In the genomic region with DNA sequence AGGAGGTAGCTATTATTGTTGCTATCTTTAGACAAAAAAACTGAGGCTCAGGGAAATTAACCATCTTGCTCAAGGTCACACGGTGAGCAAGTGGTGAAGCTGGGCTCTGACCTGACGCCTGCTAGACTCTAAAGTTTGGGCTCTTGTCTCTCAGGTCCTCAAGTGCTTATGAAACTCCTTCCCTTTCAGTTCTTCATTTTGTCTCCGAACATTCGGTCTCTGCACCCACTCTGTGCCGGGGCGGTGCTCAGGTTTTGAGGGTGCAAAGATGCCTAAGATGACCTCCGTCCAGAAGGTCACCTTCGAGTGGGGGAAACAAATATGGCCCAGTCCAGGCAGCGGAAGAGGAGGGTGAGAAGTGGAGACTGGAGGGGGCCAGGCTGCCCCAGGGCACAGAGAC, we compare ENCODE assay signal across 16 cellular contexts. TPM values are rescaled to one million over a fixed set of nuclear protein-coding genes. Genes with fewer than 3 reads are reported as not detected.
DNase-seq lines count a peak whose midpoint lies in the region; ATAC-seq, FAIRE-seq and TF ChIP-seq lines count a peak whose summit lies in the region.
"Had no signal": no experiment of that assay in that cellular context is flagged by ENCODE, and none has a peak within 500 bp of the region (broad histone marks: within the 10 kb centered on the region; RNA-seq: fewer than 3 reads in every experiment).

No MANE protein-coding gene starts in this region.

- ATAC-seq in GM18511 (IDR thresholded peaks at IDR 0.05; ENCODE audit: unreplicated experiment) (peak; percentile 89), GM21515 (IDR thresholded peaks at IDR 0.05; ENCODE audit: unreplicated experiment) (peak; percentile 86), HG03135 (IDR thresholded peaks at IDR 0.05; ENCODE audit: unreplicated experiment) (peak; percentile 69), K562 (no peak), GM18517 (IDR thresholded peaks at IDR 0.05; ENCODE audit: unreplicated experiment) (no peak)
- ATAC-seq: psoas muscle; stimulated activated naive CD8-positive, alpha-beta T cell treated with anti-CD3 and anti-CD28 coated beads, Interleukin-15, Interleukin-2, amounts not matched to agents 100 U/mL and 50 U/mL, for 24 hours had no signal

- TF ChIP-seq EP300 in K562 (IDR thresholded peaks at IDR 0.05; ENCODE audit: low read length), result no peak

- H4K20me1 ChIP-seq in K562 (replicated peaks; ENCODE audit: control insufficient read depth, insufficient read depth, low read length), result 0 out of 2 replicates have a peak, but pooled peaks cover 9% of the 10 kb centered on the region
- H4K20me1 ChIP-seq: BLaER1 had no signal

- H3K9me3 Mint-ChIP-seq in activated CD4-positive, alpha-beta memory T cell treated with anti-CD3 and anti-CD28 coated beads for 36 hours, result no peaks in the 10 kb centered on the region
- H3K9me3 Mint-ChIP-seq in type B pancreatic cell, result no peaks in the 10 kb centered on the region

- H3K27me3 ChIP-seq in K562 (ENCODE audit: control insufficient read depth in 2 of 2, insufficient read depth in 2 of 2, low read length in 2 of 2), result peaks cover 39 to 59% of the 10 kb centered on the region in 2 experiments

- peaks cover 25% of the 10 kb centered on the region for H3K27me3 Mint-ChIP-seq in activated CD4-positive, alpha-beta memory T cell treated with anti-CD3 and anti-CD28 coated beads for 36 hours
- H3K27me3 Mint-ChIP-seq in type B pancreatic cell, result peaks cover 16% of the 10 kb centered on the region

- H3K4me2 ChIP-seq in K562 (ENCODE audit: insufficient read depth, low read length), result no peak overlapping the region
- H3K4me2 ChIP-seq: BLaER1 had no signal

- peaks cover 4 to 9% of the 10 kb centered on the region in 2 experiments; a peak in 4 of 5 replicates for H3K4me1 ChIP-seq in K562 (replicated peaks in 1 of 2; ENCODE audit: control insufficient read depth in 2 of 2, insufficient read depth in 2 of 2, low read length in 2 of 2)
- H3K4me1 ChIP-seq: BLaER1, psoas muscle had no signal

- no peak for TF ChIP-seq RAD21 in K562 (CRISPR knock-in tag; conservative IDR thresholded peaks at IDR 0.05 in 1 of 2, IDR thresholded peaks at IDR 0.05 in 1 of 2)

- TF ChIP-seq POLR2A in K562 (conservative IDR thresholded peaks at IDR 0.05), result no peak

- intact Hi-C loops in K562 (cut with micrococcal nuclease), result no loop called here
- intact Hi-C loops in activated CD4-positive, alpha-beta memory T cell treated with anti-CD3 and anti-CD28 coated beads for 36 hours (cut with micrococcal nuclease), result no loop called here

- H3K36me3 Mint-ChIP-seq in activated CD4-positive, alpha-beta memory T cell treated with anti-CD3 and anti-CD28 coated beads for 36 hours, result no peaks in the 10 kb centered on the region
- no peaks in the 10 kb centered on the region for H3K36me3 Mint-ChIP-seq in type B pancreatic cell

- FAIRE-seq in K562 (lab: Jason Lieb, UNC), result peak; percentile 42

- POLR2A ChIA-PET in K562 (lab: Yijun Ruan, JAX), result interaction anchor here (0.7 to 3.0 kb wide), 4 partner anchors 9 to 52 kb away, joined by 3 to 9 read pairs (median 6); no protein-coding TSS in a partner anchor
- POLR2A ChIA-PET in activated CD4-positive, alpha-beta memory T cell treated with anti-CD3 and anti-CD28 coated beads for 36 hours (lab: Charles Lee), result no interaction called here

- H3K79me2 ChIP-seq in K562 (ENCODE audit: control insufficient read depth, insufficient read depth, low read length), result no peaks in the 10 kb centered on the region

- H3K4me1 Mint-ChIP-seq in activated CD4-positive, alpha-beta memory T cell treated with anti-CD3 and anti-CD28 coated beads for 36 hours (ENCODE audit: low read depth), result no peaks in the 10 kb centered on the region
- no peaks in the 10 kb centered on the region for H3K4me1 Mint-ChIP-seq in type B pancreatic cell (ENCODE audit: unreplicated experiment)

- no peak overlapping the region for H3K9ac ChIP-seq in K562 (ENCODE audit: insufficient read depth in 1 of 2, low read depth in 2 of 2, low read length in 2 of 2)
- H3K9ac ChIP-seq: BLaER1 had no signal

- no TSS peak for BruUV-seq in K562 (replicated peaks; lab: Mats Ljungman, UMichigan)

- H3K4me3 Mint-ChIP-seq in activated CD4-positive, alpha-beta memory T cell treated with anti-CD3 and anti-CD28 coated beads for 36 hours, result no peak overlapping the region
- H3K4me3 Mint-ChIP-seq in type B pancreatic cell, result no peak overlapping the region

- no peaks in the 10 kb centered on the region for H3K36me3 ChIP-seq in K562 (ENCODE audit: control insufficient read depth, insufficient read depth, low read length)
- H3K36me3 ChIP-seq: BLaER1 had no signal

- no peak overlapping the region for H3K4me3 ChIP-seq in K562
- H3K4me3 ChIP-seq: BLaER1, psoas muscle had no signal

- 5% methylated on average over 9 of the region's 9 CpGs for WGBS in K562 (ENCODE audit: insufficient coverage, low coverage, missing lambda C conversion rate)

- TF ChIP-seq CTCF in K562 (IDR thresholded peaks at IDR 0.05 in 2 of 3, conservative IDR thresholded peaks at IDR 0.05 in 1 of 3; ENCODE audit: insufficient read depth in 2 of 3, low read depth in 1 of 3, low read length in 3 of 3), result no peak
- TF ChIP-seq CTCF in type B pancreatic cell (conservative IDR thresholded peaks at IDR 0.05), result no peak

- H3K9me3 ChIP-seq in K562 (replicated peaks; ENCODE audit: control insufficient read depth, insufficient read depth, low read depth, low read length), result no peaks in the 10 kb centered on the region
- H3K9me3 ChIP-seq: BLaER1, psoas muscle had no signal

- DNase-seq in K562 (ENCODE audit: extremely low read depth in 1 of 4, low spot score in 3 of 4), result no peak
- DNase-seq in activated CD4-positive, alpha-beta memory T cell treated with anti-CD3 and anti-CD28 coated beads for 36 hours, result no peak
- DNase-seq in type B pancreatic cell (ENCODE audit: extremely low spot score, unreplicated experiment), result no peak
- no peak for DNase-seq in hippocampal formation (lab: John Stamatoyannopoulos, UW)
- DNase-seq: activated CD8-positive, alpha-beta memory T cell treated with anti-CD3 and anti-CD28 coated beads, Interleukin-2, amount 50 U/mL, for 48 hours; dermis blood vessel endothelial cell; midbrain; NCI-H446 treated with DMSO at 0.1 percent for 48 hours; stimulated activated CD4-positive, alpha-beta T cell treated with anti-CD3 and anti-CD28 coated beads, Interleukin-1b, Interleukin-23, amount 100 ng/mL, for 48 hours; stimulated activated naive CD8-positive, alpha-beta T cell treated with anti-CD3 and anti-CD28 coated beads, Interleukin-15, Interleukin-2, amounts not matched to agents 100 U/mL and 50 U/mL, for 24 hours had no signal

- in situ Hi-C loops in K562 (cut with MboI), result no loop called here

- no peak overlapping the region for H2AFZ ChIP-seq in K562 (ENCODE audit: low read depth, low read length)

- no peak overlapping the region for H3K27ac ChIP-seq in K562 (ENCODE audit: extremely low read depth, low read depth, low read length)
- H3K27ac ChIP-seq: BLaER1, psoas muscle had no signal

- no peak overlapping the region for H3K27ac Mint-ChIP-seq in activated CD4-positive, alpha-beta memory T cell treated with anti-CD3 and anti-CD28 coated beads for 36 hours
- no peak overlapping the region for H3K27ac Mint-ChIP-seq in type B pancreatic cell

- no peaks in the 10 kb centered on the region for H3K9me1 ChIP-seq in K562 (ENCODE audit: control insufficient read depth, insufficient read depth, low read length)

- CTCF ChIA-PET in K562 (lab: Yijun Ruan, JAX; ENCODE audit: low intra/inter-chr PET ratio), result no interaction called here
- CTCF ChIA-PET in activated CD4-positive, alpha-beta memory T cell treated with anti-CD3 and anti-CD28 coated beads for 36 hours (lab: Charles Lee), result interaction anchor here (0.5 to 1.1 kb wide), 3 partner anchors 23 to 556 kb away, joined by 3 to 4 read pairs (median 3); no protein-coding TSS in a partner anchor

RNA-seq across cellular contexts. Expression of a gene that starts 16.0 kb away (rescaled TPM):
- total RNA-seq in K562 (2011; cell fraction: chromatin; rRNA removed; ENCODE audit: low replicate concordance), result 0.09 TPM in 1 of 2 replicates, not detected in the other
- total RNA-seq in K562 (2011; cell fraction: nucleolus; rRNA removed), result not detected in 2 replicates
- total RNA-seq in K562 (2011; cell fraction: nucleoplasm; rRNA removed), result not detected in 2 replicates
- total RNA-seq in K562 (2014; rRNA removed) (not detected in 2 replicates), K562 (2014; rRNA removed; fragmentation: Illumina TruSeq; extraction: Trizol) (not detected in 2 replicates), K562 (2015; rRNA removed; fragmentation: Illumina TruSeq; extraction: Trizol) (not detected in 2 replicates), K562 (2021) (0.09 TPM in 1 of 2 replicates, not detected in the other), type B pancreatic cell (ENCODE audit: low replicate concordance) (7.7 and 39.8 TPM in 2 replicates)
- polyA plus RNA-seq in K562 (2011; rRNA removed) (not detected in 2 replicates), K562 (2014; fragmentation: Illumina TruSeq; extraction: Trizol) (not detected in 2 replicates), K562 (2014; fragmentation: Nextera tagmentation; extraction: Ambion mirVana) (not detected), K562 (2014; rRNA removed) (not detected in 2 replicates)
- polyA plus RNA-seq in K562 (2011; cell fraction: cytosol; rRNA removed), result not detected in 2 replicates
- not detected in 2 replicates for polyA plus RNA-seq in K562 (2011; cell fraction: nucleus; rRNA removed)
- not detected in 2 replicates for polyA plus RNA-seq in K562 (2012)
- polyA minus RNA-seq in K562 (2011; rRNA and poly(A)+ RNA removed), result not detected in 2 replicates
- polyA minus RNA-seq in K562 (2011; cell fraction: cytosol; rRNA and poly(A)+ RNA removed), result not detected in 2 replicates
- polyA minus RNA-seq in K562 (2011; cell fraction: nucleus; rRNA and poly(A)+ RNA removed), result not detected in 2 replicates
- not detected for total RNA-seq in activated CD4-positive, alpha-beta memory T cell treated with anti-CD3 and anti-CD28 coated beads for 36 hours
- total RNA-seq: dermis blood vessel endothelial cell, psoas muscle had no signal

RNA-seq across cellular contexts. Expression of a gene that starts 22.1 kb away (rescaled TPM):
- 16.4 and 48.0 TPM in 2 replicates for total RNA-seq in K562 (2011; cell fraction: chromatin; rRNA removed; ENCODE audit: low replicate concordance)
- 43.4 and 48.4 TPM in 2 replicates for total RNA-seq in K562 (2011; cell fraction: nucleolus; rRNA removed)
- total RNA-seq in K562 (2011; cell fraction: nucleoplasm; rRNA removed), result 26.7 and 28.3 TPM in 2 replicates
- 13.0 and 17.0 TPM in 2 replicates for total RNA-seq in K562 (2014; rRNA removed)
- 3.1 and 3.5 TPM in 2 replicates for total RNA-seq in K562 (2014; rRNA removed; fragmentation: Illumina TruSeq; extraction: Trizol)
- 8.7 and 8.9 TPM in 2 replicates for total RNA-seq in K562 (2015; rRNA removed; fragmentation: Illumina TruSeq; extraction: Trizol)
- 23.2 and 24.2 TPM in 2 replicates for total RNA-seq in K562 (2021)
- 5.1 and 7.7 TPM in 2 replicates for polyA plus RNA-seq in K562 (2011; rRNA removed)
- 6.5 and 20.1 TPM in 2 replicates for polyA plus RNA-seq in K562 (2011; cell fraction: cytosol; rRNA removed)
- polyA plus RNA-seq in K562 (2011; cell fraction: nucleus; rRNA removed), result 17.1 and 27.9 TPM in 2 replicates
- polyA plus RNA-seq in K562 (2012), result 10.8 and 15.8 TPM in 2 replicates
- polyA plus RNA-seq in K562 (2014; fragmentation: Illumina TruSeq; extraction: Trizol), result 4.6 and 9.1 TPM in 2 replicates
- under 1 TPM; 0.51 to 0.63 TPM for polyA plus RNA-seq in K562 (2014; fragmentation: Nextera tagmentation; extraction: Ambion mirVana)
- 11.3 and 11.7 TPM in 2 replicates for polyA plus RNA-seq in K562 (2014; rRNA removed)
- polyA minus RNA-seq in K562 (2011; rRNA and poly(A)+ RNA removed), result 8.3 and 9.2 TPM in 2 replicates
- 14.6 and 14.8 TPM in 2 replicates for polyA minus RNA-seq in K562 (2011; cell fraction: cytosol; rRNA and poly(A)+ RNA removed)
- 17.5 and 18.7 TPM in 2 replicates for polyA minus RNA-seq in K562 (2011; cell fraction: nucleus; rRNA and poly(A)+ RNA removed)
- total RNA-seq in activated CD4-positive, alpha-beta memory T cell treated with anti-CD3 and anti-CD28 coated beads for 36 hours, result 10 to 100 TPM; 13.6 to 14.5 TPM
- total RNA-seq in type B pancreatic cell (ENCODE audit: low replicate concordance), result 16.6 and 38.9 TPM in 2 replicates

RNA-seq across cellular contexts. Expression of a gene that starts 30.9 kb away (rescaled TPM):
- 0.16 TPM in 1 of 2 replicates, not detected in the other for total RNA-seq in K562 (2011; cell fraction: chromatin; rRNA removed; ENCODE audit: low replicate concordance)
- not detected in 2 replicates for total RNA-seq in K562 (2011; cell fraction: nucleolus; rRNA removed)
- total RNA-seq in K562 (2011; cell fraction: nucleoplasm; rRNA removed), result not detected in 2 replicates
- total RNA-seq in K562 (2014; rRNA removed), result not detected in 2 replicates
- total RNA-seq in K562 (2014; rRNA removed; fragmentation: Illumina TruSeq; extraction: Trizol), result not detected in 2 replicates
- total RNA-seq in K562 (2015; rRNA removed; fragmentation: Illumina TruSeq; extraction: Trizol), result not detected in 2 replicates
- total RNA-seq in K562 (2021), result not detected in 2 replicates
- not detected in 2 replicates for polyA plus RNA-seq in K562 (2011; rRNA removed)
- polyA plus RNA-seq in K562 (2011; cell fraction: cytosol; rRNA removed), result not detected in 2 replicates
- 0.10 TPM in 1 of 2 replicates, not detected in the other for polyA plus RNA-seq in K562 (2011; cell fraction: nucleus; rRNA removed)
- 0.24 and 0.35 TPM in 2 replicates for polyA plus RNA-seq in K562 (2012)
- polyA plus RNA-seq in K562 (2014; fragmentation: Illumina TruSeq; extraction: Trizol), result not detected in 2 replicates
- under 1 TPM; 0.03 TPM for polyA plus RNA-seq in K562 (2014; fragmentation: Nextera tagmentation; extraction: Ambion mirVana)
- polyA plus RNA-seq in K562 (2014; rRNA removed), result not detected in 2 replicates
- polyA minus RNA-seq in K562 (2011; rRNA and poly(A)+ RNA removed), result not detected in 2 replicates
- polyA minus RNA-seq in K562 (2011; cell fraction: cytosol; rRNA and poly(A)+ RNA removed), result not detected in 2 replicates
- polyA minus RNA-seq in K562 (2011; cell fraction: nucleus; rRNA and poly(A)+ RNA removed), result not detected in 2 replicates
- 1 to 10 TPM; 2.0 to 2.7 TPM for total RNA-seq in activated CD4-positive, alpha-beta memory T cell treated with anti-CD3 and anti-CD28 coated beads for 36 hours
- total RNA-seq in type B pancreatic cell (ENCODE audit: low replicate concordance), result 0.76 and 4.2 TPM in 2 replicates
- total RNA-seq: psoas muscle had no signal

RNA-seq across cellular contexts. Expression of a gene that starts 55.1 kb away (rescaled TPM):
- 145 and 300 TPM in 2 replicates for total RNA-seq in K562 (2011; cell fraction: chromatin; rRNA removed; ENCODE audit: low replicate concordance)
- 227 and 257 TPM in 2 replicates for total RNA-seq in K562 (2011; cell fraction: nucleolus; rRNA removed)
- 176 and 204 TPM in 2 replicates for total RNA-seq in K562 (2011; cell fraction: nucleoplasm; rRNA removed)
- total RNA-seq in K562 (2014; rRNA removed) (1,045 and 1,321 TPM in 2 replicates), K562 (2014; rRNA removed; fragmentation: Illumina TruSeq; extraction: Trizol) (570 and 664 TPM in 2 replicates), K562 (2015; rRNA removed; fragmentation: Illumina TruSeq; extraction: Trizol) (851 and 860 TPM in 2 replicates), K562 (2021) (891 and 919 TPM in 2 replicates), type B pancreatic cell (ENCODE audit: low replicate concordance) (947 and 981 TPM in 2 replicates)
- polyA plus RNA-seq in K562 (2011; rRNA removed) (632 and 770 TPM in 2 replicates), K562 (2014; fragmentation: Illumina TruSeq; extraction: Trizol) (1,101 and 1,325 TPM in 2 replicates), K562 (2014; fragmentation: Nextera tagmentation; extraction: Ambion mirVana) (100 to 1,000 TPM; 105 to 222 TPM), K562 (2014; rRNA removed) (859 and 956 TPM in 2 replicates)
- polyA plus RNA-seq in K562 (2011; cell fraction: cytosol; rRNA removed), result 894 and 1,220 TPM in 2 replicates
- polyA plus RNA-seq in K562 (2011; cell fraction: nucleus; rRNA removed), result 307 TPM in 2 replicates
- polyA plus RNA-seq in K562 (2012), result 903 and 977 TPM in 2 replicates
- 971 and 1,022 TPM in 2 replicates for polyA minus RNA-seq in K562 (2011; rRNA and poly(A)+ RNA removed)
- polyA minus RNA-seq in K562 (2011; cell fraction: cytosol; rRNA and poly(A)+ RNA removed), result 560 and 642 TPM in 2 replicates
- 107 and 193 TPM in 2 replicates for polyA minus RNA-seq in K562 (2011; cell fraction: nucleus; rRNA and poly(A)+ RNA removed)
- total RNA-seq in activated CD4-positive, alpha-beta memory T cell treated with anti-CD3 and anti-CD28 coated beads for 36 hours, result 1,000 to 10,000 TPM; 1,166 to 1,191 TPM

RNA-seq across cellular contexts. Expression of a gene that starts 57.4 kb away (rescaled TPM):
- total RNA-seq in K562 (2011; cell fraction: chromatin; rRNA removed; ENCODE audit: low replicate concordance), result 139 and 354 TPM in 2 replicates
- total RNA-seq in K562 (2011; cell fraction: nucleolus; rRNA removed), result 277 and 282 TPM in 2 replicates
- 171 and 194 TPM in 2 replicates for total RNA-seq in K562 (2011; cell fraction: nucleoplasm; rRNA removed)
- total RNA-seq in K562 (2014; rRNA removed), result 79.4 and 95.8 TPM in 2 replicates
- total RNA-seq in K562 (2014; rRNA removed; fragmentation: Illumina TruSeq; extraction: Trizol), result 23.0 and 33.5 TPM in 2 replicates
- 53.5 and 55.8 TPM in 2 replicates for total RNA-seq in K562 (2015; rRNA removed; fragmentation: Illumina TruSeq; extraction: Trizol)
- total RNA-seq in K562 (2021), result 81.5 and 91.8 TPM in 2 replicates
- 51.8 and 69.9 TPM in 2 replicates for polyA plus RNA-seq in K562 (2011; rRNA removed)
- 33.2 and 41.5 TPM in 2 replicates for polyA plus RNA-seq in K562 (2011; cell fraction: cytosol; rRNA removed)
- polyA plus RNA-seq in K562 (2011; cell fraction: nucleus; rRNA removed), result 678 and 750 TPM in 2 replicates
- polyA plus RNA-seq in K562 (2012), result 97.9 and 190 TPM in 2 replicates
- 53.7 and 62.8 TPM in 2 replicates for polyA plus RNA-seq in K562 (2014; fragmentation: Illumina TruSeq; extraction: Trizol)
- 10 to 100 TPM; 13.4 to 16.1 TPM for polyA plus RNA-seq in K562 (2014; fragmentation: Nextera tagmentation; extraction: Ambion mirVana)
- polyA plus RNA-seq in K562 (2014; rRNA removed), result 103 and 118 TPM in 2 replicates
- 11.8 and 17.2 TPM in 2 replicates for polyA minus RNA-seq in K562 (2011; rRNA and poly(A)+ RNA removed)
- polyA minus RNA-seq in K562 (2011; cell fraction: cytosol; rRNA and poly(A)+ RNA removed), result 19.5 and 23.5 TPM in 2 replicates
- polyA minus RNA-seq in K562 (2011; cell fraction: nucleus; rRNA and poly(A)+ RNA removed), result 123 and 135 TPM in 2 replicates
- total RNA-seq in activated CD4-positive, alpha-beta memory T cell treated with anti-CD3 and anti-CD28 coated beads for 36 hours, result 10 to 100 TPM; 69.8 to 71.7 TPM
- 67.9 and 72.4 TPM in 2 replicates for total RNA-seq in type B pancreatic cell (ENCODE audit: low replicate concordance)

Comparison
In these comparisons a context has a peak if more than half of its experiments do, and no peak if none do; other contexts are left out.
1. ATAC-seq: peak in GM18511 (single experiment), GM21515 (single experiment) and HG03135 (single experiment); none in K562 (single experiment) and GM18517 (single experiment).